ENCODE assay signal across 8 cellular contexts in the genomic region with DNA sequence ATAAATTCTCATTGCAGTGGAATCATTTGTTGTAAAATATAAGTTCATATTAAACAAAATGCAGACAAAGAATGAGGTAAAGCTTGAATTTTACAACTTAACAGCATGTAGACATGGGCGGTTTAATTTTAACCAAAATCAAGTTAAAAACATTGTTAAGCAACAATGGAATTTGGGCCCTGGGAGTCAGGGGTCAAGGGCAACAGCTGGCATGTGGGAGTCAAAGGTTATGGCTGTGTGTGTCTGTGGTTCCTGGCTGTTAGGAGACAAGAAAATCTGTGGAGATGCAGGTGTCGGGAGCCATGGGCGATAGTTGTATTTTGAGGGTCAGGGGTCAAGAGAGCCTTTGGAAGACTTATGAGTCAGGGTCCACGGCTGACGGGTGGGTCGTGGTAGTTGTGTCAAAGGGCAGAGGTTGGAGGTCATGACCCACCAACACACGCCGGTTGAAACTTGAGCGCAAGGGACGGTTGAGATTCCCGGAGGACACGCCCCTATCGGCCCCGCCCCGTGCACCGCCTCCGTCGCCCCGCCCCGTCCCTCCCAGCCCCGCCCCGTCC. TPM values are rescaled to one million over a fixed set of nuclear protein-coding genes. Genes with fewer than 3 reads are reported as not detected.
DNase-seq lines count a peak whose midpoint lies in the region; ATAC-seq lines count a peak whose summit lies in the region.

No MANE protein-coding gene starts in this region.

- H3K36me3 ChIP-seq in ectodermal cell (ENCODE audit: control insufficient read depth, insufficient read depth, low read length) = no peaks in the 10 kb centered on the region
- H3K36me3 ChIP-seq in aorta (ENCODE audit: control insufficient read depth in 1 of 2, insufficient read depth in 2 of 2, low read length in 1 of 2) = no peaks in the 10 kb centered on the region

- H3K36me3 Mint-ChIP-seq in naive thymus-derived CD8-positive, alpha-beta T cell = peaks cover 17 to 54% (median 22%) of the 10 kb centered on the region in 3 donors
- peaks cover 15% of the 10 kb centered on the region for H3K36me3 Mint-ChIP-seq in activated CD4-positive, alpha-beta memory T cell treated with anti-CD3 and anti-CD28 coated beads for 36 hours

- peaks cover 8% of the 10 kb centered on the region for H3K27me3 ChIP-seq in ectodermal cell (ENCODE audit: control insufficient read depth, insufficient read depth, low read length, poor library complexity, severe bottlenecking)
- no peaks in the 10 kb centered on the region for H3K27me3 ChIP-seq in aorta (ENCODE audit: control insufficient read depth in 1 of 2, insufficient read depth in 2 of 2, low read length in 1 of 2)

- WGBS in ectodermal cell, 2 experiments = 28% methylated on average over 18 to 22 of the region's 22 CpGs
- 22 to 33% methylated on average over 12 to 22 of the region's 22 CpGs for WGBS in aorta, 2 donors

- CTCF ChIA-PET in activated CD4-positive, alpha-beta memory T cell treated with anti-CD3 and anti-CD28 coated beads for 36 hours (lab: Charles Lee) = no interaction called here

- H3K4me3 ChIP-seq in ectodermal cell (ENCODE audit: insufficient read depth, low read depth, low read length) (peak overlapping the region; percentile 72), aorta (ENCODE audit: low read length in 2 of 2) (peak overlapping the region; percentile 79 to 96)

- H3K27me3 Mint-ChIP-seq in naive thymus-derived CD8-positive, alpha-beta T cell = peaks cover 44 to 65% (median 46%) of the 10 kb centered on the region in 5 donors
- peaks cover 31% of the 10 kb centered on the region for H3K27me3 Mint-ChIP-seq in activated CD4-positive, alpha-beta memory T cell treated with anti-CD3 and anti-CD28 coated beads for 36 hours

- H3K9me3 ChIP-seq in ectodermal cell (ENCODE audit: control insufficient read depth, low read length) (peaks cover 4% of the 10 kb centered on the region), aorta (ENCODE audit: control insufficient read depth, low read length) (peaks cover 3% of the 10 kb centered on the region)

- H3K27ac Mint-ChIP-seq in naive thymus-derived CD8-positive, alpha-beta T cell = no peak overlapping the region
- no peak overlapping the region for H3K27ac Mint-ChIP-seq in activated CD4-positive, alpha-beta memory T cell treated with anti-CD3 and anti-CD28 coated beads for 36 hours

- H3K4me1 ChIP-seq in ectodermal cell (ENCODE audit: control insufficient read depth, insufficient read depth, low read length) (no peaks in the 10 kb centered on the region), aorta (ENCODE audit: control insufficient read depth in 1 of 2, insufficient read depth in 2 of 2, low read length in 2 of 2) (no peaks in the 10 kb centered on the region)

- H3K9me3 Mint-ChIP-seq in naive thymus-derived CD8-positive, alpha-beta T cell = peaks cover 14 to 54% (median 32%) of the 10 kb centered on the region in 9 donors
- peaks cover 25% of the 10 kb centered on the region for H3K9me3 Mint-ChIP-seq in activated CD4-positive, alpha-beta memory T cell treated with anti-CD3 and anti-CD28 coated beads for 36 hours

- POLR2A ChIA-PET in naive thymus-derived CD8-positive, alpha-beta T cell (lab: Charles Lee) = no interaction called here
- POLR2A ChIA-PET in activated CD4-positive, alpha-beta memory T cell treated with anti-CD3 and anti-CD28 coated beads for 36 hours (lab: Charles Lee) = no interaction called here

- ATAC-seq in naive thymus-derived CD8-positive, alpha-beta T cell = no peak
- ATAC-seq in aorta (ENCODE audit: low FRiP score) = no peak
- no peak for ATAC-seq in HG03521 (IDR thresholded peaks at IDR 0.05; ENCODE audit: unreplicated experiment)

- intact Hi-C loops in aorta (cut with DNase I) = no loop called here
- intact Hi-C loops in activated CD4-positive, alpha-beta memory T cell treated with anti-CD3 and anti-CD28 coated beads for 36 hours (cut with micrococcal nuclease) = no loop called here

- DNase-seq in stimulated activated CD8-positive, alpha-beta memory T cell treated with anti-CD3 and anti-CD28 coated beads, Interleukin-12 subunit alpha, Interleukin-12 subunit beta, amount 100 ng/mL, for 4 hours (ENCODE audit: low read depth) = peak; percentile 0
- no peak for DNase-seq in stimulated activated CD8-positive, alpha-beta memory T cell treated with anti-CD3 and anti-CD28 coated beads, Interleukin-4, amount 100 ng/mL, for 48 hours
- no peak for DNase-seq in naive thymus-derived CD8-positive, alpha-beta T cell
- DNase-seq in aorta (no peak), SIG-M5 (lab: John Stamatoyannopoulos, UW) (no peak)
- DNase-seq in activated CD4-positive, alpha-beta memory T cell treated with anti-CD3 and anti-CD28 coated beads for 36 hours = no peak

- H3K4me1 Mint-ChIP-seq in naive thymus-derived CD8-positive, alpha-beta T cell = peaks cover 5 to 11% (median 9%) of the 10 kb centered on the region in 4 donors
- peaks cover 5% of the 10 kb centered on the region for H3K4me1 Mint-ChIP-seq in activated CD4-positive, alpha-beta memory T cell treated with anti-CD3 and anti-CD28 coated beads for 36 hours (ENCODE audit: low read depth)

- H3K27ac ChIP-seq in ectodermal cell (ENCODE audit: insufficient read depth, low read depth, low read length, poor library complexity, severe bottlenecking) (no peak overlapping the region), aorta (ENCODE audit: low read depth in 1 of 2, low read length in 2 of 2) (no peak overlapping the region)

- peak overlapping the region in 9 of 10 donors; percentile 2 to 69 (median 48) for H3K4me3 Mint-ChIP-seq in naive thymus-derived CD8-positive, alpha-beta T cell
- H3K4me3 Mint-ChIP-seq in activated CD4-positive, alpha-beta memory T cell treated with anti-CD3 and anti-CD28 coated beads for 36 hours = no peak overlapping the region

RNA-seq across cellular contexts. Expression of a gene that starts 0.4 kb away (rescaled TPM):
- 16.7 TPM for polyA plus RNA-seq in ectodermal cell (2013, experiment 1 of 4)
- 21.3 TPM for polyA plus RNA-seq in ectodermal cell (2013, experiment 2 of 4)
- polyA plus RNA-seq in ectodermal cell (2013, experiment 3 of 4) = 12.3 TPM
- 16.7 TPM for polyA plus RNA-seq in ectodermal cell (2013, experiment 4 of 4)
- total RNA-seq in naive thymus-derived CD8-positive, alpha-beta T cell = under 1 TPM in 1 of 2 experiments, not detected in 1; 0.83 TPM
- under 1 TPM in 2 of 3 donors, not detected in 1; 0.09 to 0.24 TPM for polyA plus RNA-seq in naive thymus-derived CD8-positive, alpha-beta T cell
- 10 to 100 TPM; 10.8 to 13.6 TPM for total RNA-seq in aorta
- polyA plus RNA-seq in aorta = 1 to 10 TPM; 1.3 to 4.2 TPM
- total RNA-seq in activated CD4-positive, alpha-beta memory T cell treated with anti-CD3 and anti-CD28 coated beads for 36 hours = not detected

Comparison
In these comparisons a context has a peak if more than half of its experiments do, and no peak if none do; other contexts are left out.
1. RNA of a gene that starts 0.4 kb away (total RNA-seq): 10.8 to 13.6 TPM in aorta; 0.83 TPM in naive thymus-derived CD8-positive, alpha-beta T cell and not detected in activated CD4-positive, alpha-beta memory T cell treated with anti-CD3 and anti-CD28 coated beads for 36 hours; every median in the first group is over 4 times any median in the second.